8 cellular contexts compared by ENCODE assay signal in the genomic region with DNA sequence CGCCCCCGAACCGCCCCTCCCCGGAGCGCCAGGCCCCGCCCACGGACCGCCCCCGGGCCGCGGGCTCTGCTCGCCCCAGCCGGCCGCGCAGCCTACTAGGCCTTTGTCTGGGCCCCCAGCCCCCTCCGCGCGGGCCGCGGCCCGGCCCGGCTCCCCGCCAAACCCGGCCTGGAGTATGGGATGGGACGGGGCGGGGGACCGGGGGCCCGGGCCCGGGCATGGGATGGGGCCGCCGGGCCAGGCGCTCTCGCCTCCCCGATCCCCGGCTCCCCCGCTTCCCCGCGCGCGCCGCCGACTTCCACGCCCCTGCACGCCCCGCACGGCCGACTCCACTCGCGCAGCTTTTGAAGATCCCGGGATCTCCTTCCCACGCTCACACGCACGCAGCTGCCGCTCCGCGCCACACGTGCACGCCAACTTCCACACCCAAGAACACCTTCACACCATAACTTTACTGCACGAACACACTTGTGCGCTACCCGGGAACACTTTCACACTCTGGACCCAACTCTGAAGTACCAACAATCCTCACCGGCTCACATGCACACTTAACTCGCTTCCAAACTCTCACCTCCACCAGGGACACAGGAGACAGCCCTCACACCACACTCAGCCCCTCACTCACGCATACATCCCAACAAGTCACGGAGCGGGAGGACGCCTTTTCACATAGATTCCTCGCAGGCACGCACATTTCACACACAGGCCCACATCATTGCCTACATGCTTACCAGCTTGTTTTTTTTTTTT. TPM values are rescaled to one million over a fixed set of nuclear protein-coding genes. Genes with fewer than 3 reads are reported as not detected.
DNase-seq lines count a peak whose midpoint lies in the region; ATAC-seq and TF ChIP-seq lines count a peak whose summit lies in the region.

No MANE protein-coding gene starts in this region.

- H4K20me1 ChIP-seq in neural progenitor cell (ENCODE audit: low read depth): peaks cover 33% of the 10 kb centered on the region

- no peaks in the 10 kb centered on the region for H3K36me3 ChIP-seq in SK-N-MC (ENCODE audit: insufficient read depth, low read length)
- no peaks in the 10 kb centered on the region for H3K36me3 ChIP-seq in neural progenitor cell

- H3K4me3 ChIP-seq in SK-N-MC (peak overlapping the region; percentile 83), neural progenitor cell (peak overlapping the region; percentile 39)

- DNase-seq in GM13976 (ENCODE audit: low spot score) (peak; percentile 87), HuH-7 (ENCODE audit: low spot score) (peak; percentile 67), SK-N-MC (ENCODE audit: low read depth, low spot score) (peak; percentile 20), germinal center (ENCODE audit: low spot score) (peak; percentile 79), neural progenitor cell (ENCODE audit: low spot score) (peak; percentile 96)
- DNase-seq in activated naive CD4-positive, alpha-beta T cell treated with anti-CD3 and anti-CD28 coated beads, Interleukin-2, amount 50 U/mL, for 16 hours: peak; percentile 71
- DNase-seq in stimulated activated naive CD8-positive, alpha-beta T cell treated with anti-CD3 and anti-CD28 coated beads, Interleukin-15, amount 100 ng/mL, for 72 hours: peak; percentile 56 to 74

- H3K27ac Mint-ChIP-seq in neural progenitor cell: peak overlapping the region; percentile 93
- peak overlapping the region; percentile 46 to 78 for H3K27ac Mint-ChIP-seq in stimulated activated naive CD8-positive, alpha-beta T cell treated with anti-CD3 and anti-CD28 coated beads, Interleukin-15, amount 100 ng/mL, for 72 hours

- peaks cover 62% of the 10 kb centered on the region for H3K4me1 ChIP-seq in neural progenitor cell

- peaks cover 38% of the 10 kb centered on the region for H3K79me2 ChIP-seq in neural progenitor cell (ENCODE audit: low read depth)

- H3K9me3 Mint-ChIP-seq in neural progenitor cell: no peaks in the 10 kb centered on the region
- no peaks in the 10 kb centered on the region for H3K9me3 Mint-ChIP-seq in stimulated activated naive CD8-positive, alpha-beta T cell treated with anti-CD3 and anti-CD28 coated beads, Interleukin-15, amount 100 ng/mL, for 72 hours

- peak overlapping the region; percentile 59; the same call in 1 of the 2 replicates for H3K27ac ChIP-seq in SK-N-MC
- no peak overlapping the region for H3K27ac ChIP-seq in neural progenitor cell

- H3K27me3 ChIP-seq in neural progenitor cell: no peaks in the 10 kb centered on the region

- H2AFZ ChIP-seq in neural progenitor cell (replicated peaks): peak overlapping the region; percentile 14

- peak overlapping the region; percentile 85 for H3K4me3 Mint-ChIP-seq in neural progenitor cell
- peak overlapping the region; percentile 81 to 90 for H3K4me3 Mint-ChIP-seq in stimulated activated naive CD8-positive, alpha-beta T cell treated with anti-CD3 and anti-CD28 coated beads, Interleukin-15, amount 100 ng/mL, for 72 hours

- H3K9me3 ChIP-seq in SK-N-MC (ENCODE audit: low read depth, low read length): no peaks in the 10 kb centered on the region
- no peaks in the 10 kb centered on the region for H3K9me3 ChIP-seq in neural progenitor cell (ENCODE audit: low read depth)

- peak overlapping the region; percentile 63 for H3K9ac ChIP-seq in SK-N-MC (ENCODE audit: insufficient read length)
- H3K9ac ChIP-seq in neural progenitor cell: no peak overlapping the region

- ATAC-seq in stimulated activated naive CD8-positive, alpha-beta T cell treated with anti-CD3 and anti-CD28 coated beads, Interleukin-15, amount 100 ng/mL, for 72 hours: peak; percentile 86
- no peak for ATAC-seq in HG03469 (IDR thresholded peaks at IDR 0.05; ENCODE audit: unreplicated experiment)

- H3K36me3 Mint-ChIP-seq in neural progenitor cell: no peaks in the 10 kb centered on the region

- H3F3A ChIP-seq in neural progenitor cell (ENCODE audit: low read depth): peaks cover 50% of the 10 kb centered on the region

- TF ChIP-seq CTCF in GM13976 (IDR thresholded peaks at IDR 0.05; ENCODE audit: borderline replicate concordance, control extremely low read depth, extremely low read depth, insufficient read depth, missing control alignments) (no peak), neural progenitor cell (IDR thresholded peaks at IDR 0.05) (no peak)

- in situ Hi-C loops in GM13976 (cut with MboI; ENCODE audit: low sequenced_read_pairs, unreplicated experiment): no loop called here

- peaks cover 3% of the 10 kb centered on the region for H3K27me3 Mint-ChIP-seq in neural progenitor cell (ENCODE audit: insufficient read depth, low read depth)
- H3K27me3 Mint-ChIP-seq in stimulated activated naive CD8-positive, alpha-beta T cell treated with anti-CD3 and anti-CD28 coated beads, Interleukin-15, amount 100 ng/mL, for 72 hours: peaks cover 20% of the 10 kb centered on the region

- H3K4me2 ChIP-seq in neural progenitor cell: peak overlapping the region; percentile 72

- peaks cover 79% of the 10 kb centered on the region for H3K4me1 Mint-ChIP-seq in neural progenitor cell
- peaks cover 46% of the 10 kb centered on the region for H3K4me1 Mint-ChIP-seq in stimulated activated naive CD8-positive, alpha-beta T cell treated with anti-CD3 and anti-CD28 coated beads, Interleukin-15, amount 100 ng/mL, for 72 hours

RNA-seq across cellular contexts. Expression of a gene that starts 0.4 kb away (rescaled TPM):
- 6.9 and 23.6 TPM in 2 replicates for total RNA-seq in neural progenitor cell (ENCODE audit: low replicate concordance)

RNA-seq across cellular contexts. Expression of a gene that starts 39.3 kb away (rescaled TPM):
- not detected in 2 replicates for total RNA-seq in neural progenitor cell (ENCODE audit: low replicate concordance)

Comparison
In these comparisons a context has a peak if more than half of its experiments do, and no peak if none do; other contexts are left out.
1. DNase-seq: peak in every context shown above with its lines; median percentile 96 in neural progenitor cell; 87 in GM13976; 79 in germinal center; 71 in activated naive CD4-positive, alpha-beta T cell treated with anti-CD3 and anti-CD28 coated beads, Interleukin-2, amount 50 U/mL, for 16 hours; 67 in HuH-7; 65 in stimulated activated naive CD8-positive, alpha-beta T cell treated with anti-CD3 and anti-CD28 coated beads, Interleukin-15, amount 100 ng/mL, for 72 hours; 20 in SK-N-MC.